Comparison of ENCODE assay signal across 1 cellular context in genomic region chr6:35742842-35743241, GRCh38.
TF ChIP-seq lines count a peak whose summit lies in the region.

No MANE protein-coding gene starts in this region.

TF ChIP-seq in HepG2, 621 proteins besides CTCF, POLR2A, EP300 and RAD21 (continued from another document and continues in another):
- TF ChIP-seq PRDM10 (CRISPR knock-in tag; IDR thresholded peaks at IDR 0.05; ENCODE audit: low read depth) (no peak), MXD4 (CRISPR knock-in tag; IDR thresholded peaks at IDR 0.05) (no peak), KDM5A (IDR thresholded peaks at IDR 0.05; ENCODE audit: borderline replicate concordance, low read length) (no peak), ZBED4 (CRISPR knock-in tag; IDR thresholded peaks at IDR 0.05; ENCODE audit: borderline replicate concordance) (no peak), NR3C1 (CRISPR knock-in tag; IDR thresholded peaks at IDR 0.05) (no peak), ZNF747 (CRISPR knock-in tag; IDR thresholded peaks at IDR 0.05; ENCODE audit: borderline replicate concordance) (no peak), ZNF737 (CRISPR knock-in tag; IDR thresholded peaks at IDR 0.05; ENCODE audit: borderline replicate concordance) (no peak), ZFP82 (CRISPR knock-in tag; IDR thresholded peaks at IDR 0.05; ENCODE audit: borderline replicate concordance) (no peak), SIN3B (IDR thresholded peaks at IDR 0.05; ENCODE audit: low read length) (no peak), PPARG (CRISPR knock-in tag; conservative IDR thresholded peaks at IDR 0.05) (no peak), ZNF83 (CRISPR knock-in tag; IDR thresholded peaks at IDR 0.05; ENCODE audit: borderline replicate concordance) (no peak), CEBPZ (IDR thresholded peaks at IDR 0.05; ENCODE audit: low read length) (no peak), GFI1 (CRISPR knock-in tag; IDR thresholded peaks at IDR 0.05; ENCODE audit: borderline replicate concordance) (no peak), NFKB2 (CRISPR knock-in tag; IDR thresholded peaks at IDR 0.05; ENCODE audit: borderline replicate concordance) (no peak), HBP1 (CRISPR knock-in tag; IDR thresholded peaks at IDR 0.05; ENCODE audit: low read depth) (no peak), SMARCC2 (IDR thresholded peaks at IDR 0.05) (no peak), ZBTB44 (CRISPR knock-in tag; IDR thresholded peaks at IDR 0.05) (no peak), LBX2 (CRISPR knock-in tag; IDR thresholded peaks at IDR 0.05; ENCODE audit: borderline replicate concordance) (no peak), ZSCAN5A (CRISPR knock-in tag; IDR thresholded peaks at IDR 0.05; ENCODE audit: borderline replicate concordance) (no peak), MAFF (IDR thresholded peaks at IDR 0.05; ENCODE audit: low read depth, low read length) (no peak), ZNF781 (CRISPR knock-in tag; IDR thresholded peaks at IDR 0.05; ENCODE audit: borderline replicate concordance, not compliant biosample characterization) (no peak), ESRRA (CRISPR knock-in tag; IDR thresholded peaks at IDR 0.05; ENCODE audit: low read depth) (no peak), DMTF1 (CRISPR knock-in tag; IDR thresholded peaks at IDR 0.05) (no peak), ZKSCAN8 (CRISPR knock-in tag; IDR thresholded peaks at IDR 0.05; ENCODE audit: borderline replicate concordance) (no peak), ADNP (CRISPR knock-in tag; IDR thresholded peaks at IDR 0.05) (no peak), ZNF503 (CRISPR knock-in tag; IDR thresholded peaks at IDR 0.05) (no peak), ZNF878 (CRISPR knock-in tag; IDR thresholded peaks at IDR 0.05) (no peak), GATAD1 (CRISPR knock-in tag; IDR thresholded peaks at IDR 0.05) (no peak), SMAD1 (CRISPR knock-in tag; IDR thresholded peaks at IDR 0.05; ENCODE audit: borderline replicate concordance, low read depth) (no peak), RFXAP (CRISPR knock-in tag; IDR thresholded peaks at IDR 0.05; ENCODE audit: borderline replicate concordance) (0 out of 2 replicates have a peak, but pooled peaks have one; percentile 15), ZNF710 (CRISPR knock-in tag; IDR thresholded peaks at IDR 0.05; ENCODE audit: borderline replicate concordance) (0 out of 2 replicates have a peak, but pooled peaks have one; percentile 63), ZNF292 (CRISPR knock-in tag; IDR thresholded peaks at IDR 0.05; ENCODE audit: borderline replicate concordance, low read depth) (peak; percentile 66; the same call in 1 of the 2 replicates), CCAR2 (optimal IDR thresholded peaks at IDR 0.05; ENCODE audit: low read depth, low read length) (no peak), ATF1 (CRISPR knock-in tag; IDR thresholded peaks at IDR 0.05) (no peak), MXI1 (IDR thresholded peaks at IDR 0.05; ENCODE audit: borderline replicate concordance, low read depth, low read length) (no peak)
